In the genomic region with DNA sequence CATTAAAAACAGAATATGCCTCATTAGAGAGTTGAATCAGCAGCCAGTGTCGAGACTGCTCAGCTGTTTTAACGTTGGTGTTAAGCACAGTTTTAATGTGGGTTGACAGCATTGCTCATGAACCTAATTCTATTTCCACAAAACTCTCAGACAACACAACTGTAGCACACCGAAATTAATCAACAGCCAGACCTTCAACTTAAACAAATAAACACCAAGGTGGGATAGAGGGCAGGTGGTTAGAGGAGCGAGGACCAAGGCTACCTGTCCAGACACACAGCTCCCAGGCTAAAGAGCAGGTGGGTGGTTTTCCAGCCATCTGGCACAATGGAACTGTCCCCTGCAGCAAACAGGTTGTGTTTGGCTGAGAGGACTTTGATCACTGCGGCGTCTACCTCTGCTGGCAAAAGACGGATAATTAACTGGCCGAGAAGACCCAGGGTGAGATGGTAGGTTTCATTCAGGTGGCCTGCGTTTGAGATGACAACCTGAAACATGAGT, we compare ENCODE assay signal across 1 cellular context.
A peak's percentile ranks its signal among the peaks of the same experiment; 100 is the strongest.
TF ChIP-seq lines count a peak whose summit lies in the region.

No MANE protein-coding gene starts in this region.

TF ChIP-seq in HepG2, 621 proteins besides CTCF, POLR2A, EP300 and RAD21 (continued from another document and continues in another):
- TF ChIP-seq, protein P1, sequence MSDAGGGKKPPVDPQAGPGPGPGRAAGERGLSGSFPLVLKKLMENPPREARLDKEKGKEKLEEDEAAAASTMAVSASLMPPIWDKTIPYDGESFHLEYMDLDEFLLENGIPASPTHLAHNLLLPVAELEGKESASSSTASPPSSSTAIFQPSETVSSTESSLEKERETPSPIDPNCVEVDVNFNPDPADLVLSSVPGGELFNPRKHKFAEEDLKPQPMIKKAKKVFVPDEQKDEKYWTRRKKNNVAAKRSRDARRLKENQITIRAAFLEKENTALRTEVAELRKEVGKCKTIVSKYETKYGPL (CRISPR knock-in tag; IDR thresholded peaks at IDR 0.05), result no peak
- TF ChIP-seq HDAC2 (CRISPR knock-in tag; IDR thresholded peaks at IDR 0.05), result no peak
- no peak for TF ChIP-seq NR2C2 (CRISPR knock-in tag; IDR thresholded peaks at IDR 0.05; ENCODE audit: borderline replicate concordance)
- TF ChIP-seq ZNF20 (CRISPR knock-in tag; IDR thresholded peaks at IDR 0.05), result no peak
- TF ChIP-seq SAP130 (CRISPR knock-in tag; IDR thresholded peaks at IDR 0.05; ENCODE audit: low read depth), result peak; percentile 64
- no peak for TF ChIP-seq FOSL1 (CRISPR knock-in tag; IDR thresholded peaks at IDR 0.05; ENCODE audit: borderline replicate concordance)
- TF ChIP-seq, protein P2, sequence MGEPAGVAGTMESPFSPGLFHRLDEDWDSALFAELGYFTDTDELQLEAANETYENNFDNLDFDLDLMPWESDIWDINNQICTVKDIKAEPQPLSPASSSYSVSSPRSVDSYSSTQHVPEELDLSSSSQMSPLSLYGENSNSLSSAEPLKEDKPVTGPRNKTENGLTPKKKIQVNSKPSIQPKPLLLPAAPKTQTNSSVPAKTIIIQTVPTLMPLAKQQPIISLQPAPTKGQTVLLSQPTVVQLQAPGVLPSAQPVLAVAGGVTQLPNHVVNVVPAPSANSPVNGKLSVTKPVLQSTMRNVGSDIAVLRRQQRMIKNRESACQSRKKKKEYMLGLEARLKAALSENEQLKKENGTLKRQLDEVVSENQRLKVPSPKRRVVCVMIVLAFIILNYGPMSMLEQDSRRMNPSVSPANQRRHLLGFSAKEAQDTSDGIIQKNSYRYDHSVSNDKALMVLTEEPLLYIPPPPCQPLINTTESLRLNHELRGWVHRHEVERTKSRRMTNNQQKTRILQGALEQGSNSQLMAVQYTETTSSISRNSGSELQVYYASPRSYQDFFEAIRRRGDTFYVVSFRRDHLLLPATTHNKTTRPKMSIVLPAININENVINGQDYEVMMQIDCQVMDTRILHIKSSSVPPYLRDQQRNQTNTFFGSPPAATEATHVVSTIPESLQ (CRISPR knock-in tag; conservative IDR thresholded peaks at IDR 0.05), result no peak
- TF ChIP-seq, protein P3, sequence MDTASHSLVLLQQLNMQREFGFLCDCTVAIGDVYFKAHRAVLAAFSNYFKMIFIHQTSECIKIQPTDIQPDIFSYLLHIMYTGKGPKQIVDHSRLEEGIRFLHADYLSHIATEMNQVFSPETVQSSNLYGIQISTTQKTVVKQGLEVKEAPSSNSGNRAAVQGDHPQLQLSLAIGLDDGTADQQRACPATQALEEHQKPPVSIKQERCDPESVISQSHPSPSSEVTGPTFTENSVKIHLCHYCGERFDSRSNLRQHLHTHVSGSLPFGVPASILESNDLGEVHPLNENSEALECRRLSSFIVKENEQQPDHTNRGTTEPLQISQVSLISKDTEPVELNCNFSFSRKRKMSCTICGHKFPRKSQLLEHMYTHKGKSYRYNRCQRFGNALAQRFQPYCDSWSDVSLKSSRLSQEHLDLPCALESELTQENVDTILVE (CRISPR knock-in tag; IDR thresholded peaks at IDR 0.05), result no peak
- TF ChIP-seq CCAR2 (optimal IDR thresholded peaks at IDR 0.05; ENCODE audit: low read depth, low read length), result no peak
- TF ChIP-seq KDM6A (CRISPR knock-in tag; IDR thresholded peaks at IDR 0.05; ENCODE audit: low read depth), result peak; percentile 59
- TF ChIP-seq GZF1 (CRISPR knock-in tag; IDR thresholded peaks at IDR 0.05), result no peak
- TF ChIP-seq NR2F1 (CRISPR knock-in tag; IDR thresholded peaks at IDR 0.05), result no peak
- no peak for TF ChIP-seq CHCHD3 (CRISPR knock-in tag; IDR thresholded peaks at IDR 0.05)
- TF ChIP-seq HNF4G (IDR thresholded peaks at IDR 0.05; ENCODE audit: borderline replicate concordance, low read depth, low read length), result peak; percentile 81
- peak; percentile 85; the same call in 1 of the 2 replicates for TF ChIP-seq HNF4G (CRISPR knock-in tag; IDR thresholded peaks at IDR 0.05; ENCODE audit: borderline replicate concordance, low read depth)
- no peak for TF ChIP-seq GPN1 (CRISPR knock-in tag; IDR thresholded peaks at IDR 0.05; ENCODE audit: borderline replicate concordance)
- peak; percentile 44; the same call in 1 of the 2 replicates for TF ChIP-seq HDAC1 (CRISPR knock-in tag; IDR thresholded peaks at IDR 0.05)
- TF ChIP-seq, protein P4, sequence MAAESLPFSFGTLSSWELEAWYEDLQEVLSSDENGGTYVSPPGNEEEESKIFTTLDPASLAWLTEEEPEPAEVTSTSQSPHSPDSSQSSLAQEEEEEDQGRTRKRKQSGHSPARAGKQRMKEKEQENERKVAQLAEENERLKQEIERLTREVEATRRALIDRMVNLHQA (CRISPR knock-in tag; IDR thresholded peaks at IDR 0.05), result no peak
- TF ChIP-seq, protein P5, sequence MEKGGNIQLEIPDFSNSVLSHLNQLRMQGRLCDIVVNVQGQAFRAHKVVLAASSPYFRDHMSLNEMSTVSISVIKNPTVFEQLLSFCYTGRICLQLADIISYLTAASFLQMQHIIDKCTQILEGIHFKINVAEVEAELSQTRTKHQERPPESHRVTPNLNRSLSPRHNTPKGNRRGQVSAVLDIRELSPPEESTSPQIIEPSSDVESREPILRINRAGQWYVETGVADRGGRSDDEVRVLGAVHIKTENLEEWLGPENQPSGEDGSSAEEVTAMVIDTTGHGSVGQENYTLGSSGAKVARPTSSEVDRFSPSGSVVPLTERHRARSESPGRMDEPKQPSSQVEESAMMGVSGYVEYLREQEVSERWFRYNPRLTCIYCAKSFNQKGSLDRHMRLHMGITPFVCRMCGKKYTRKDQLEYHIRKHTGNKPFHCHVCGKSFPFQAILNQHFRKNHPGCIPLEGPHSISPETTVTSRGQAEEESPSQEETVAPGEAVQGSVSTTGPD (CRISPR knock-in tag; IDR thresholded peaks at IDR 0.05), result peak; percentile 92
- TF ChIP-seq ZNF891 (CRISPR knock-in tag; IDR thresholded peaks at IDR 0.05), result no peak
- TF ChIP-seq, protein P6, sequence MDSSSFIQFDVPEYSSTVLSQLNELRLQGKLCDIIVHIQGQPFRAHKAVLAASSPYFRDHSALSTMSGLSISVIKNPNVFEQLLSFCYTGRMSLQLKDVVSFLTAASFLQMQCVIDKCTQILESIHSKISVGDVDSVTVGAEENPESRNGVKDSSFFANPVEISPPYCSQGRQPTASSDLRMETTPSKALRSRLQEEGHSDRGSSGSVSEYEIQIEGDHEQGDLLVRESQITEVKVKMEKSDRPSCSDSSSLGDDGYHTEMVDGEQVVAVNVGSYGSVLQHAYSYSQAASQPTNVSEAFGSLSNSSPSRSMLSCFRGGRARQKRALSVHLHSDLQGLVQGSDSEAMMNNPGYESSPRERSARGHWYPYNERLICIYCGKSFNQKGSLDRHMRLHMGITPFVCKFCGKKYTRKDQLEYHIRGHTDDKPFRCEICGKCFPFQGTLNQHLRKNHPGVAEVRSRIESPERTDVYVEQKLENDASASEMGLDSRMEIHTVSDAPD (CRISPR knock-in tag; IDR thresholded peaks at IDR 0.05), result peak; percentile 98
- TF ChIP-seq ZNF557 (CRISPR knock-in tag; IDR thresholded peaks at IDR 0.05), result no peak
- peak; percentile 83 for TF ChIP-seq ZNF292 (CRISPR knock-in tag; IDR thresholded peaks at IDR 0.05; ENCODE audit: borderline replicate concordance, low read depth)
- TF ChIP-seq ZNF235 (CRISPR knock-in tag; IDR thresholded peaks at IDR 0.05; ENCODE audit: borderline replicate concordance), result no peak
- TF ChIP-seq ZNF703 (CRISPR knock-in tag; IDR thresholded peaks at IDR 0.05; ENCODE audit: borderline replicate concordance), result no peak
- TF ChIP-seq KDM2A (CRISPR knock-in tag; IDR thresholded peaks at IDR 0.05; ENCODE audit: borderline replicate concordance, low read depth), result no peak
- peak; percentile 55; the same call in 1 of the 2 replicates for TF ChIP-seq ZNF430 (CRISPR knock-in tag; IDR thresholded peaks at IDR 0.05)
- TF ChIP-seq FOXC1 (CRISPR knock-in tag; IDR thresholded peaks at IDR 0.05; ENCODE audit: borderline replicate concordance), result no peak
- no peak for TF ChIP-seq BHLHE40 (IDR thresholded peaks at IDR 0.05; ENCODE audit: low read length)
- TF ChIP-seq ATF1 (CRISPR knock-in tag; IDR thresholded peaks at IDR 0.05), result no peak
- TF ChIP-seq ZMYM4 (CRISPR knock-in tag; IDR thresholded peaks at IDR 0.05), result peak; percentile 48
- no peak for TF ChIP-seq ZSCAN9 (CRISPR knock-in tag; IDR thresholded peaks at IDR 0.05; ENCODE audit: borderline replicate concordance)
- TF ChIP-seq, protein P7, sequence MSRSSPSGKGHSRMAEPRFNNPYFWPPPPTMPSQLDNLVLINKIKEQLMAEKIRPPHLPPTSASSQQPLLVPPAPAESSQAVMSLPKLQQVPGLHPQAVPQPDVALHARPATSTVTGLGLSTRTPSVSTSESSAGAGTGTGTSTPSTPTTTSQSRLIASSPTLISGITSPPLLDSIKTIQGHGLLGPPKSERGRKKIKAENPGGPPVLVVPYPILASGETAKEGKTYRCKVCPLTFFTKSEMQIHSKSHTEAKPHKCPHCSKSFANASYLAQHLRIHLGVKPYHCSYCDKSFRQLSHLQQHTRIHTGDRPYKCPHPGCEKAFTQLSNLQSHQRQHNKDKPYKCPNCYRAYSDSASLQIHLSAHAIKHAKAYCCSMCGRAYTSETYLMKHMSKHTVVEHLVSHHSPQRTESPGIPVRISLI (CRISPR knock-in tag; IDR thresholded peaks at IDR 0.05; ENCODE audit: borderline replicate concordance), result no peak
- no peak for TF ChIP-seq ZNF260 (CRISPR knock-in tag; IDR thresholded peaks at IDR 0.05; ENCODE audit: borderline replicate concordance, low read depth)
- TF ChIP-seq ZNF652 (CRISPR knock-in tag; IDR thresholded peaks at IDR 0.05; ENCODE audit: borderline replicate concordance, low read depth), result no peak
- no peak for TF ChIP-seq RCOR2 (CRISPR knock-in tag; IDR thresholded peaks at IDR 0.05)
- peak; percentile 26 for TF ChIP-seq CEBPG (CRISPR knock-in tag; IDR thresholded peaks at IDR 0.05)
- TF ChIP-seq SIN3B (IDR thresholded peaks at IDR 0.05; ENCODE audit: low read length), result no peak
- TF ChIP-seq ZBTB7B (CRISPR knock-in tag; IDR thresholded peaks at IDR 0.05), result no peak
- peak; percentile 40; the same call in 1 of the 2 replicates for TF ChIP-seq MED1 (CRISPR knock-in tag; IDR thresholded peaks at IDR 0.05)
- TF ChIP-seq GATAD2A (CRISPR knock-in tag; IDR thresholded peaks at IDR 0.05), result peak; percentile 64
- no peak for TF ChIP-seq U2AF1 (optimal IDR thresholded peaks at IDR 0.05; ENCODE audit: low read depth, low read length)
- no peak for TF ChIP-seq IKZF4 (CRISPR knock-in tag; IDR thresholded peaks at IDR 0.05; ENCODE audit: borderline replicate concordance, low read depth, not compliant biosample characterization)
- TF ChIP-seq ZNF510 (CRISPR knock-in tag; IDR thresholded peaks at IDR 0.05; ENCODE audit: low read depth), result no peak
- TF ChIP-seq, protein P8, sequence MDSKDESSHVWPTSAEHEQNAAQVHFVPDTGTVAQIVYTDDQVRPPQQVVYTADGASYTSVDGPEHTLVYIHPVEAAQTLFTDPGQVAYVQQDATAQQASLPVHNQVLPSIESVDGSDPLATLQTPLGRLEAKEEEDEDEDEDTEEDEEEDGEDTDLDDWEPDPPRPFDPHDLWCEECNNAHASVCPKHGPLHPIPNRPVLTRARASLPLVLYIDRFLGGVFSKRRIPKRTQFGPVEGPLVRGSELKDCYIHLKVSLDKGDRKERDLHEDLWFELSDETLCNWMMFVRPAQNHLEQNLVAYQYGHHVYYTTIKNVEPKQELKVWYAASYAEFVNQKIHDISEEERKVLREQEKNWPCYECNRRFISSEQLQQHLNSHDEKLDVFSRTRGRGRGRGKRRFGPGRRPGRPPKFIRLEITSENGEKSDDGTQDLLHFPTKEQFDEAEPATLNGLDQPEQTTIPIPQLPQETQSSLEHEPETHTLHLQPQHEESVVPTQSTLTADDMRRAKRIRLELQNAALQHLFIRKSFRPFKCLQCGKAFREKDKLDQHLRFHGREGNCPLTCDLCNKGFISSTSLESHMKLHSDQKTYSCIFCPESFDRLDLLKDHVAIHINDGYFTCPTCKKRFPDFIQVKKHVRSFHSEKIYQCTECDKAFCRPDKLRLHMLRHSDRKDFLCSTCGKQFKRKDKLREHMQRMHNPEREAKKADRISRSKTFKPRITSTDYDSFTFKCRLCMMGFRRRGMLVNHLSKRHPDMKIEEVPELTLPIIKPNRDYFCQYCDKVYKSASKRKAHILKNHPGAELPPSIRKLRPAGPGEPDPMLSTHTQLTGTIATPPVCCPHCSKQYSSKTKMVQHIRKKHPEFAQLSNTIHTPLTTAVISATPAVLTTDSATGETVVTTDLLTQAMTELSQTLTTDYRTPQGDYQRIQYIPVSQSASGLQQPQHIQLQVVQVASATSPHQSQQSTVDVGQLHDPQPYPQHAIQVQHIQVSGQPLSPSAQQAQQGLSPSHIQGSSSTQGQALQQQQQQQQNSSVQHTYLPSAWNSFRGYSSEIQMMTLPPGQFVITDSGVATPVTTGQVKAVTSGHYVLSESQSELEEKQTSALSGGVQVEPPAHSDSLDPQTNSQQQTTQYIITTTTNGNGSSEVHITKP (CRISPR knock-in tag; IDR thresholded peaks at IDR 0.05; ENCODE audit: low read depth), result peak; percentile 60; the same call in 1 of the 2 replicates
- TF ChIP-seq THAP11 (CRISPR knock-in tag; IDR thresholded peaks at IDR 0.05), result 0 out of 2 replicates have a peak, but pooled peaks have one; percentile 14
- TF ChIP-seq, protein P9, sequence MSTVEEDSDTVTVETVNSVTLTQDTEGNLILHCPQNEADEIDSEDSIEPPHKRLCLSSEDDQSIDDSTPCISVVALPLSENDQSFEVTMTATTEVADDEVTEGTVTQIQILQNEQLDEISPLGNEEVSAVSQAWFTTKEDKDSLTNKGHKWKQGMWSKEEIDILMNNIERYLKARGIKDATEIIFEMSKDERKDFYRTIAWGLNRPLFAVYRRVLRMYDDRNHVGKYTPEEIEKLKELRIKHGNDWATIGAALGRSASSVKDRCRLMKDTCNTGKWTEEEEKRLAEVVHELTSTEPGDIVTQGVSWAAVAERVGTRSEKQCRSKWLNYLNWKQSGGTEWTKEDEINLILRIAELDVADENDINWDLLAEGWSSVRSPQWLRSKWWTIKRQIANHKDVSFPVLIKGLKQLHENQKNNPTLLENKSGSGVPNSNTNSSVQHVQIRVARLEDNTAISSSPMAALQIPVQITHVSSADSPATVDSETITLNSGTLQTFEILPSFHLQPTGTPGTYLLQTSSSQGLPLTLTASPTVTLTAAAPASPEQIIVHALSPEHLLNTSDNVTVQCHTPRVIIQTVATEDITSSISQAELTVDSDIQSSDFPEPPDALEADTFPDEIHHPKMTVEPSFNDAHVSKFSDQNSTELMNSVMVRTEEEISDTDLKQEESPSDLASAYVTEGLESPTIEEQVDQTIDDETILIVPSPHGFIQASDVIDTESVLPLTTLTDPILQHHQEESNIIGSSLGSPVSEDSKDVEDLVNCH (CRISPR knock-in tag; IDR thresholded peaks at IDR 0.05), result no peak
